Comparison of ENCODE assay signal across 8 cellular contexts in the genomic region with DNA sequence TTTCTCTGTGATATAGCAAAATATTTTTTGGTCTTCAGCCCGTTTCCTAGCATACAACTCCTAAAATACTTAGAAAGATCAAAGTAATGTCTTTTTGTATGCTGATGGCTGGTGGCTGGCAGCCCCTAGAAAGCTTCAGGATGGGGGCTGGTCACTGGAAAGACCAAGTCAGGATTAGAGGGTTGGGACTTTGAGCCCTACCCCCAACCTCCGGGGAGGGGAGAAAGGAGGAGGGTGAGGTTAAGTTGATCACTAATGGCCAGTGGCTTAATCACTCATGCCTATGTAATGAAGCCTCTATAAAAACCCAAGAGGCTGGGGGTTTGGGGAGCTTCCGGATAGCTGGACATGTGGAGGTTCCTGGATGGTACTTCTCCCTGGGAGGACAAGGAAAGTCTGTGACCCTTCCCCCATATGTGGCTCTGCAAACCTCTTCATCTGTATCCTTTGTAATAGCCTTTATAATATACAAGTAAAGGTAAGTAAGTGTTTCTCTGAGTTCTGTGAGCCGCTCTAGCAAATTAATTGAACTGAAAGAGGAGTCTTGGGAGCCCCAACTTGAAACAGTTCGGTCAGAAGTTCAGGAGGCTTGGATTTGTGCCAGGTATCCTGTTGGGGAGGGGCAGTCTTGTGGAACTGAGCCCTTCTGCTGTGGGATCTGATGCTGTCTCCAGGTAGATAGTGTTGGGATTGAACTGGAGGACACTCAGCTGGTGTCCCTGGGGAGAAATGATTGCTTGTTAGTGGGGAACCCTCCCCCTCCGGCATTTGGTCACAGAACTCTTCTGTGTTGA. TPM values are rescaled to one million over a fixed set of nuclear protein-coding genes. Genes with fewer than 3 reads are reported as not detected.
DNase-seq lines count a peak whose midpoint lies in the region; ATAC-seq and TF ChIP-seq lines count a peak whose summit lies in the region.
"Had no signal": no experiment of that assay in that cellular context is flagged by ENCODE, and none has a peak within 500 bp of the region (broad histone marks: within the 10 kb centered on the region; RNA-seq: fewer than 3 reads in every experiment).

No MANE protein-coding gene starts in this region.

- 68 to 70% methylated on average over 6 of the region's 6 CpGs for WGBS in aorta, 2 donors

- peak overlapping the region; percentile 86 for H3K27ac Mint-ChIP-seq in activated CD4-positive, alpha-beta T cell treated with anti-CD3 and anti-CD28 coated beads for 36 hours
- H3K27ac Mint-ChIP-seq in activated CD8-positive, alpha-beta T cell treated with anti-CD3 and anti-CD28 coated beads for 36 hours = peak overlapping the region; percentile 88

- in situ Hi-C loops in GM13976 (cut with MboI; ENCODE audit: low sequenced_read_pairs, unreplicated experiment) = no loop called here

- POLR2A ChIA-PET in activated CD4-positive, alpha-beta T cell treated with anti-CD3 and anti-CD28 coated beads for 36 hours (lab: Charles Lee) = interaction anchor here (0.5 kb wide), 1 partner anchor 1060 kb away, joined by 5 read pairs; no protein-coding TSS in a partner anchor
- POLR2A ChIA-PET in activated CD8-positive, alpha-beta T cell treated with anti-CD3 and anti-CD28 coated beads for 36 hours (lab: Charles Lee) = interaction anchor here (1.5 to 3.5 kb wide), 4 partner anchors 13 to 182 kb away, joined by 3 to 24 read pairs (median 11); a partner anchor contains a TSS

- no peaks in the 10 kb centered on the region for H3K27me3 Mint-ChIP-seq in activated CD4-positive, alpha-beta T cell treated with anti-CD3 and anti-CD28 coated beads for 36 hours
- H3K27me3 Mint-ChIP-seq in activated CD8-positive, alpha-beta T cell treated with anti-CD3 and anti-CD28 coated beads for 36 hours = no peaks in the 10 kb centered on the region

- no peaks in the 10 kb centered on the region for H3K4me1 ChIP-seq in aorta (ENCODE audit: control insufficient read depth in 1 of 2, insufficient read depth in 2 of 2, low read length in 2 of 2)

- H3K4me1 Mint-ChIP-seq in activated CD4-positive, alpha-beta T cell treated with anti-CD3 and anti-CD28 coated beads for 36 hours = peaks cover 72% of the 10 kb centered on the region
- peaks cover 69% of the 10 kb centered on the region for H3K4me1 Mint-ChIP-seq in activated CD8-positive, alpha-beta T cell treated with anti-CD3 and anti-CD28 coated beads for 36 hours (ENCODE audit: low read depth)

- intact Hi-C loops in activated CD4-positive, alpha-beta T cell treated with anti-CD3 and anti-CD28 coated beads for 36 hours (cut with DNase I, micrococcal nuclease) = loop anchor here (10.0 kb wide), 2 partner anchors 237 to 487 kb away; no protein-coding TSS in a partner anchor
- intact Hi-C loops in activated CD8-positive, alpha-beta T cell treated with anti-CD3 and anti-CD28 coated beads for 36 hours (cut with micrococcal nuclease) = loop anchor here (5.0 kb wide), 1 partner anchor 44 kb away; a partner anchor contains a TSS
- intact Hi-C loops in aorta (cut with DNase I) = no loop called here

- DNase-seq in activated CD4-positive, alpha-beta T cell treated with anti-CD3 and anti-CD28 coated beads for 36 hours = no peak
- DNase-seq in activated CD4-positive, alpha-beta T cell treated with anti-CD3 and anti-CD28 coated beads, Interleukin-2, amount 50 U/mL, for 1 hour = no peak
- no peak for DNase-seq in activated CD8-positive, alpha-beta T cell treated with anti-CD3 and anti-CD28 coated beads for 36 hours
- peak; percentile 17 for DNase-seq in renal cortical epithelial cell (ENCODE audit: low read depth)
- DNase-seq in GM13976 (ENCODE audit: low spot score) = no peak
- DNase-seq in aorta = no peak
- DNase-seq: activated CD4-positive, CD25-positive, alpha-beta regulatory T cell; NCI-H2029 treated with DMSO at 0.1 percent for 48 hours had no signal

- no peaks in the 10 kb centered on the region for H3K27me3 ChIP-seq in aorta (ENCODE audit: control insufficient read depth in 1 of 2, insufficient read depth in 2 of 2, low read length in 1 of 2)

- no peaks in the 10 kb centered on the region for H3K9me3 Mint-ChIP-seq in activated CD4-positive, alpha-beta T cell treated with anti-CD3 and anti-CD28 coated beads for 36 hours (ENCODE audit: low read depth)
- no peaks in the 10 kb centered on the region for H3K9me3 Mint-ChIP-seq in activated CD8-positive, alpha-beta T cell treated with anti-CD3 and anti-CD28 coated beads for 36 hours

- H3K36me3 Mint-ChIP-seq in activated CD4-positive, alpha-beta T cell treated with anti-CD3 and anti-CD28 coated beads for 36 hours (ENCODE audit: low read depth) = peaks cover 38% of the 10 kb centered on the region
- H3K36me3 Mint-ChIP-seq in activated CD8-positive, alpha-beta T cell treated with anti-CD3 and anti-CD28 coated beads for 36 hours (ENCODE audit: low read depth) = peaks cover 41% of the 10 kb centered on the region

- H3K9me3 ChIP-seq in aorta (ENCODE audit: control insufficient read depth, low read length) = no peaks in the 10 kb centered on the region

- no peak for TF ChIP-seq CTCF in activated CD8-positive, alpha-beta T cell treated with anti-CD3 and anti-CD28 coated beads for 36 hours (IDR thresholded peaks at IDR 0.05)
- no peak for TF ChIP-seq CTCF in GM13976 (IDR thresholded peaks at IDR 0.05; ENCODE audit: borderline replicate concordance, control extremely low read depth, extremely low read depth, insufficient read depth, missing control alignments)

- H3K36me3 ChIP-seq in aorta (ENCODE audit: control insufficient read depth in 1 of 2, insufficient read depth in 2 of 2, low read length in 1 of 2) = no peaks in the 10 kb centered on the region

- H3K4me3 Mint-ChIP-seq in activated CD4-positive, alpha-beta T cell treated with anti-CD3 and anti-CD28 coated beads for 36 hours = peak overlapping the region; percentile 46
- peak overlapping the region; percentile 43 for H3K4me3 Mint-ChIP-seq in activated CD8-positive, alpha-beta T cell treated with anti-CD3 and anti-CD28 coated beads for 36 hours

- H3K27ac ChIP-seq in aorta (ENCODE audit: low read depth in 1 of 2, low read length in 2 of 2) = no peak overlapping the region

- no peak overlapping the region for H3K4me3 ChIP-seq in aorta (ENCODE audit: low read length in 2 of 2)

- ATAC-seq in activated CD4-positive, alpha-beta T cell treated with anti-CD3 and anti-CD28 coated beads for 36 hours = no peak
- ATAC-seq in activated CD8-positive, alpha-beta T cell treated with anti-CD3 and anti-CD28 coated beads for 36 hours = no peak
- no peak for ATAC-seq in aorta (ENCODE audit: low FRiP score)

- CTCF ChIA-PET in activated CD4-positive, alpha-beta T cell treated with anti-CD3 and anti-CD28 coated beads for 36 hours (lab: Charles Lee) = interaction anchor here (0.6 to 22.1 kb wide), 6 partner anchors 17 to 254 kb away, joined by 3 to 517 read pairs (median 4); no protein-coding TSS in a partner anchor
- CTCF ChIA-PET in activated CD8-positive, alpha-beta T cell treated with anti-CD3 and anti-CD28 coated beads for 36 hours (lab: Charles Lee) = interaction anchor here (1.1 to 7.4 kb wide), 5 partner anchors 12 to 61 kb away, joined by 3 to 31 read pairs (median 7); no protein-coding TSS in a partner anchor

RNA-seq across cellular contexts. Expression of a gene that starts 3.5 kb away (rescaled TPM):
- 10 to 100 TPM; 55.7 to 58.7 TPM for total RNA-seq in activated CD4-positive, alpha-beta T cell treated with anti-CD3 and anti-CD28 coated beads for 36 hours
- total RNA-seq in activated CD8-positive, alpha-beta T cell treated with anti-CD3 and anti-CD28 coated beads for 36 hours = 10 to 100 TPM; 73.8 to 76.9 TPM
- total RNA-seq in renal cortical epithelial cell (7.1 and 20.0 TPM in 2 replicates), aorta (10 to 100 TPM; 47.0 to 52.4 TPM)
- 10 to 100 TPM in 1 of 2 donors, 1 to 10 TPM in 1; 2.4 to 12.8 TPM for polyA plus RNA-seq in aorta

RNA-seq across cellular contexts. Expression of a gene that starts 22.6 kb away (rescaled TPM):
- total RNA-seq in activated CD4-positive, alpha-beta T cell treated with anti-CD3 and anti-CD28 coated beads for 36 hours = 1 to 10 TPM; 6.0 to 7.0 TPM
- 1 to 10 TPM; 6.7 to 6.8 TPM for total RNA-seq in activated CD8-positive, alpha-beta T cell treated with anti-CD3 and anti-CD28 coated beads for 36 hours
- total RNA-seq in renal cortical epithelial cell = 19.3 and 50.1 TPM in 2 replicates
- total RNA-seq in aorta = 10 to 100 TPM; 13.6 to 28.4 TPM
- 1 to 10 TPM; 7.2 to 7.5 TPM for polyA plus RNA-seq in aorta

RNA-seq across cellular contexts. Expression of a gene that starts 31.9 kb away (rescaled TPM):
- under 1 TPM; 0.58 to 0.85 TPM for total RNA-seq in activated CD4-positive, alpha-beta T cell treated with anti-CD3 and anti-CD28 coated beads for 36 hours
- total RNA-seq in activated CD8-positive, alpha-beta T cell treated with anti-CD3 and anti-CD28 coated beads for 36 hours = under 1 TPM; 0.65 to 0.77 TPM
- total RNA-seq in renal cortical epithelial cell (11.5 and 13.9 TPM in 2 replicates), aorta (under 1 TPM; 0.36 to 0.60 TPM)
- polyA plus RNA-seq in aorta = 1 to 10 TPM in 1 of 2 donors, under 1 TPM in 1; 0.03 to 2.3 TPM

RNA-seq across cellular contexts. Expression of a gene that starts 42.9 kb away (rescaled TPM):
- total RNA-seq in activated CD4-positive, alpha-beta T cell treated with anti-CD3 and anti-CD28 coated beads for 36 hours = 10 to 100 TPM; 17.4 to 21.7 TPM
- total RNA-seq in activated CD8-positive, alpha-beta T cell treated with anti-CD3 and anti-CD28 coated beads for 36 hours = 10 to 100 TPM; 20.2 to 23.1 TPM
- total RNA-seq in renal cortical epithelial cell (10.1 and 12.1 TPM in 2 replicates), aorta (10 to 100 TPM; 13.7 to 21.1 TPM)
- 1 to 10 TPM; 4.0 to 8.3 TPM for polyA plus RNA-seq in aorta

RNA-seq across cellular contexts. Expression of a gene that starts 43.0 kb away (rescaled TPM):
- 10 to 100 TPM; 62.7 to 70.7 TPM for total RNA-seq in activated CD4-positive, alpha-beta T cell treated with anti-CD3 and anti-CD28 coated beads for 36 hours
- 10 to 100 TPM; 67.4 to 78.4 TPM for total RNA-seq in activated CD8-positive, alpha-beta T cell treated with anti-CD3 and anti-CD28 coated beads for 36 hours
- total RNA-seq in renal cortical epithelial cell (21.5 and 49.2 TPM in 2 replicates), aorta (10 to 100 TPM; 21.4 to 41.7 TPM)
- 10 to 100 TPM; 11.0 to 99.2 TPM for polyA plus RNA-seq in aorta

Comparison
In these comparisons a context has a peak if more than half of its experiments do, and no peak if none do; other contexts are left out.
1. intact Hi-C loops: an anchor here in activated CD4-positive, alpha-beta T cell treated with anti-CD3 and anti-CD28 coated beads for 36 hours (10.0 kb wide) and activated CD8-positive, alpha-beta T cell treated with anti-CD3 and anti-CD28 coated beads for 36 hours (5.0 kb wide); none called in aorta.